In the genomic region with DNA sequence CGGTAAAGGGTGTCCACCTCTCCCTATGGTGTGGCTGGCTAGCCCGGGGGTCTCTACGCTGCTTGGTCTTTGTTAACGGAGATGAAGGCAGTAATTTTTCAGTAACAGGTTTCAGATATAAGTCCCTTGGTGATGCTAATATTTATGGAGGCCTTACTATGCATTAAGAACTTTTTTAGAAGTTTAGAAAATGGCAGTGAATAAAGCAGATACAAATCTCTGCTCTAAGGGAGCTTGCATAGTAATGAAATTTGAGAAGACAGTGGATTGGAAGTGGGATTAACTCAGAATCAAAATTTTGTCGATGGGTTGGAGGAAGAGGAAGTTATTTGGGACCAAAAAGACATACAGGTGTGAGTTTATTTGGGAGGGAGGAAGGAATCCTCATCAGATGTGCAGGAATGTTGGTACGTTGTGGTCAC, we compare ENCODE assay signal across 8 cellular contexts. TPM values are rescaled to one million over a fixed set of nuclear protein-coding genes. Genes with fewer than 3 reads are reported as not detected.
DNase-seq lines count a peak whose midpoint lies in the region; ATAC-seq and TF ChIP-seq lines count a peak whose summit lies in the region.

No MANE protein-coding gene starts in this region.

- peak overlapping the region; percentile 53 to 80 for H3K9ac ChIP-seq in colonic mucosa (ENCODE audit: low read depth in 2 of 2, low read length in 2 of 2)

- ATAC-seq in HG03378 (IDR thresholded peaks at IDR 0.05; ENCODE audit: unreplicated experiment): no peak
- ATAC-seq in GM21825 (IDR thresholded peaks at IDR 0.05; ENCODE audit: unreplicated experiment): no peak

- H3K4me1 ChIP-seq in colonic mucosa: no peaks in the 10 kb centered on the region

- H3K27ac ChIP-seq in colonic mucosa: peak overlapping the region; percentile 83

- intact Hi-C loops in CD14-positive monocyte (cut with micrococcal nuclease): loop anchor here in 1 of 2 donors (10.0 kb wide), 1 partner anchor 84 kb away; no protein-coding TSS in a partner anchor
- intact Hi-C loops in colonic mucosa (cut with DNase I): loop anchor here (5.0 kb wide), 1 partner anchor 81 kb away; no protein-coding TSS in a partner anchor

- peaks cover 31 to 34% of the 10 kb centered on the region in 2 donors for H3K36me3 Mint-ChIP-seq in CD14-positive monocyte
- peaks cover 29% of the 10 kb centered on the region for H3K36me3 Mint-ChIP-seq in nephron progenitor cell (ENCODE audit: low read depth)

- H3K36me3 ChIP-seq in colonic mucosa: peaks cover 6% of the 10 kb centered on the region

- peak overlapping the region; percentile 78 for H3K4me3 ChIP-seq in Jurkat, Clone E6-1 (ENCODE audit: low read length)
- H3K4me3 ChIP-seq in colonic mucosa: peak overlapping the region; percentile 68

- H3K9me3 Mint-ChIP-seq in CD14-positive monocyte: peaks cover 0 to 2% (median 0%) of the 10 kb centered on the region in 7 donors
- no peaks in the 10 kb centered on the region for H3K9me3 Mint-ChIP-seq in nephron progenitor cell

- TF ChIP-seq CTCF in CD14-positive monocyte (IDR thresholded peaks at IDR 0.05): no peak
- no peak for TF ChIP-seq CTCF in colonic mucosa (IDR thresholded peaks at IDR 0.05)
- TF ChIP-seq CTCF in nephron progenitor cell (IDR thresholded peaks at IDR 0.05): no peak

- no peaks in the 10 kb centered on the region for H3K27me3 Mint-ChIP-seq in CD14-positive monocyte (ENCODE audit: low read depth in 3 of 3)
- H3K27me3 Mint-ChIP-seq in nephron progenitor cell (ENCODE audit: low read depth, poor library complexity): peaks cover 4% of the 10 kb centered on the region

- no peak for DNase-seq in CD14-positive monocyte (ENCODE audit: low spot score)
- no peak for DNase-seq in Jurkat, Clone E6-1 (ENCODE audit: low read depth, low spot score)
- no peak for DNase-seq in colonic mucosa
- DNase-seq in nephron progenitor cell: no peak
- no peak for DNase-seq in NCI-H774 (lab: John Stamatoyannopoulos, UW)
- no peak for DNase-seq in GM03348 (ENCODE audit: low spot score)

- peak overlapping the region; percentile 96 to 99 for H3K4me3 Mint-ChIP-seq in CD14-positive monocyte
- peak overlapping the region; percentile 96 for H3K4me3 Mint-ChIP-seq in nephron progenitor cell

- no peaks in the 10 kb centered on the region for H3K9me3 ChIP-seq in colonic mucosa

- no peaks in the 10 kb centered on the region for H3K27me3 ChIP-seq in colonic mucosa

- peaks cover 22% of the 10 kb centered on the region for H3K4me1 Mint-ChIP-seq in CD14-positive monocyte
- H3K4me1 Mint-ChIP-seq in nephron progenitor cell: peaks cover 27% of the 10 kb centered on the region

- H3K27ac Mint-ChIP-seq in CD14-positive monocyte (peak overlapping the region; percentile 97 to 100 (median 99)), nephron progenitor cell (peak overlapping the region; percentile 98)

RNA-seq across cellular contexts. Expression of gene SSBP1, which starts 0.4 kb away (rescaled TPM):
- 100 to 1,000 TPM; 184 to 197 TPM for polyA plus RNA-seq in CD14-positive monocyte
- polyA plus RNA-seq in Jurkat, Clone E6-1 (2012; ENCODE audit: insufficient read depth, insufficient read length): 445 TPM
- 100 to 1,000 TPM in 1 of 2 donors, 10 to 100 TPM in 1; 76.7 to 130 TPM for total RNA-seq in colonic mucosa

RNA-seq across cellular contexts. Expression of gene TAS2R3, which starts 25.3 kb away (rescaled TPM):
- not detected for polyA plus RNA-seq in CD14-positive monocyte
- not detected for polyA plus RNA-seq in Jurkat, Clone E6-1 (2012; ENCODE audit: insufficient read depth, insufficient read length)
- under 1 TPM; 0.58 to 0.94 TPM for total RNA-seq in colonic mucosa

RNA-seq across cellular contexts. Expression of gene WEE2, which starts 30.4 kb away (rescaled TPM):
- polyA plus RNA-seq in CD14-positive monocyte: not detected
- not detected for polyA plus RNA-seq in Jurkat, Clone E6-1 (2012; ENCODE audit: insufficient read depth, insufficient read length)
- not detected for total RNA-seq in colonic mucosa

RNA-seq across cellular contexts. Expression of gene DENND11, which starts 36.6 kb away (rescaled TPM):
- 1 to 10 TPM; 1.4 to 1.9 TPM for polyA plus RNA-seq in CD14-positive monocyte
- 11.9 TPM for polyA plus RNA-seq in Jurkat, Clone E6-1 (2012; ENCODE audit: insufficient read depth, insufficient read length)
- 10 to 100 TPM; 32.3 to 38.1 TPM for total RNA-seq in colonic mucosa

RNA-seq across cellular contexts. Expression of gene TAS2R4, which starts 37.9 kb away (rescaled TPM):
- polyA plus RNA-seq in CD14-positive monocyte: not detected
- polyA plus RNA-seq in Jurkat, Clone E6-1 (2012; ENCODE audit: insufficient read depth, insufficient read length): 0.37 TPM
- total RNA-seq in colonic mucosa: under 1 TPM; 0.62 to 0.66 TPM
